ENCODE assay signal across 20 cellular contexts in the genomic region with DNA sequence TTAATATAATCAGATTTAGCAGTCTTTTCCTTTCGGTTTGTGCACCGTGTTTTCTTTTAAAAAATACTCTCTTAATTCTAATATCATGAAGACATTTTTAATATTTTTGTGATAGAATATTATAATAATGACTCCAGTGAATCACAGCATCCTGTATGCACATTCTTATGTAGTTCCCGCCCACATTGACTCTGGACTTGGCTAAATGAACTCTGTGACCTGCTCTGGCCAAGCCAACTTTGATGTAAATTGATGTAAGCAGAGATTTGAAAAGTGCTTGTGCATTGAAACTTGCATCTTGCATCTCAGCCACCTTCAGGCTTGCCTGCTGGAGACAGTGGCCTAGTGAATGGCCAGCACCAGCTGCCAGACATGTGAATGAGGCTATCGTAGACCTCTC. TPM values are rescaled to one million over a fixed set of nuclear protein-coding genes. Genes with fewer than 3 reads are reported as not detected.
DNase-seq lines count a peak whose midpoint lies in the region; ATAC-seq, FAIRE-seq and TF ChIP-seq lines count a peak whose summit lies in the region.
"Had no signal": no experiment of that assay in that cellular context is flagged by ENCODE, and none has a peak within 500 bp of the region (broad histone marks: within the 10 kb centered on the region; RNA-seq: fewer than 3 reads in every experiment).

No MANE protein-coding gene starts in this region.

- no peak overlapping the region for H3K27ac ChIP-seq in H9 (ENCODE audit: insufficient read length, low read depth, low read length)
- H3K27ac ChIP-seq: BLaER1 treated with 17β-estradiol and CSF1 and Interleukin-3, amounts not matched to agents 10 nM and 100 nM; PC-9; RWPE1 had no signal

- DNase-seq in HTR-8/SVneo (ENCODE audit: insufficient read length, low spot score), result no peak
- peak; percentile 23 for DNase-seq in bronchial epithelial cell (ENCODE audit: low read depth)
- peak; percentile 25 for DNase-seq in fibroblast of the aortic adventitia (ENCODE audit: low read depth)
- DNase-seq in frontal cortex (ENCODE audit: low spot score in 2 of 2), result no peak
- DNase-seq in DMS153 treated with DMSO at 0.1 percent for 48 hours (lab: John Stamatoyannopoulos, UW; ENCODE audit: unreplicated experiment), result no peak
- DNase-seq in H9, result no peak
- DNase-seq: Calu3; CD8-positive, alpha-beta T cell; DMS53; KG1; NCI-H1417 treated with DMSO at 0.1 percent for 48 hours; NCI-H187 treated with DMSO at 0.1 percent for 48 hours; NCI-H345; NCI-H524 treated with DMSO at 0.1 percent for 48 hours; PC-9 had no signal

- H3K27me3 Mint-ChIP-seq in H9 (ENCODE audit: low read depth), result no peaks in the 10 kb centered on the region; the same call in 1 of the 2 replicates

- no peak for ATAC-seq in GM21526 (IDR thresholded peaks at IDR 0.05; ENCODE audit: low FRiP score, unreplicated experiment)
- ATAC-seq: CD8-positive, alpha-beta T cell; HepG2 had no signal

- no peak overlapping the region for H2BK20ac ChIP-seq in H9 (ENCODE audit: low read depth, low read length, poor library complexity, severe bottlenecking)

- H4K8ac ChIP-seq in H9 (replicated peaks; ENCODE audit: insufficient read length, low read depth, low read length), result no peak overlapping the region

- no peak overlapping the region for H2AFZ ChIP-seq in H9 (ENCODE audit: low read length)
- H2AFZ ChIP-seq: PC-9 had no signal

- no peak overlapping the region for H3K56ac ChIP-seq in H9 (ENCODE audit: insufficient read length, low read depth, low read length)

- no peaks in the 10 kb centered on the region for H3K9me3 ChIP-seq in H9 (ENCODE audit: control insufficient read depth, low read depth, low read length)
- H3K9me3 ChIP-seq: HAP-1 had no signal

- peak; percentile 54 for FAIRE-seq in HTR-8/SVneo (lab: Jason Lieb, UNC)
- no peak for FAIRE-seq in bronchial epithelial cell (lab: Jason Lieb, UNC)
- no peak for FAIRE-seq in frontal cortex (lab: Jason Lieb, UNC)
- FAIRE-seq: HepG2 had no signal

- no peaks in the 10 kb centered on the region for H3K79me1 ChIP-seq in H9 (ENCODE audit: insufficient read depth, low read depth, low read length, poor library complexity, severe bottlenecking)

- H3K23me2 ChIP-seq in H9 (ENCODE audit: insufficient read length, low read depth, low read length, poor library complexity, severe bottlenecking), result no peaks in the 10 kb centered on the region

- H3T11ph ChIP-seq in H9 (ENCODE audit: low read length), result no peak overlapping the region

- H3K4me3 Mint-ChIP-seq in H9, result no peak overlapping the region
- H3K4me3 Mint-ChIP-seq: CD8-positive, alpha-beta T cell had no signal

- no peaks in the 10 kb centered on the region for H3K4me1 ChIP-seq in H9 (ENCODE audit: insufficient read depth, low read length)
- H3K4me1 ChIP-seq: BLaER1 treated with 17β-estradiol and CSF1 and Interleukin-3, amounts not matched to agents 10 nM and 100 nM; HAP-1 had no signal

- H3K4me3 ChIP-seq in bronchial epithelial cell (ENCODE audit: low read depth, low read length) (no peak overlapping the region), fibroblast of the aortic adventitia (ENCODE audit: low read depth, low read length) (no peak overlapping the region)
- H3K4me3 ChIP-seq: BLaER1 treated with 17β-estradiol and CSF1 and Interleukin-3, amounts not matched to agents 10 nM and 100 nM; HAP-1; PC-9 had no signal

- no peak overlapping the region for H4K5ac ChIP-seq in H9 (ENCODE audit: insufficient read length, low read depth, low read length)

- H2AK5ac ChIP-seq in H9 (ENCODE audit: insufficient read length, low read length), result no peak overlapping the region

- H3K27me3 ChIP-seq in bronchial epithelial cell (ENCODE audit: control insufficient read depth, insufficient read depth, low read length) (no peaks in the 10 kb centered on the region), H9 (ENCODE audit: insufficient read depth, low read length) (no peaks in the 10 kb centered on the region)
- H3K27me3 ChIP-seq: BLaER1 treated with 17β-estradiol and CSF1 and Interleukin-3, amounts not matched to agents 10 nM and 100 nM had no signal

- no peaks in the 10 kb centered on the region for H3K4me1 Mint-ChIP-seq in H9

- H3K4ac ChIP-seq in H9 (ENCODE audit: low read depth, low read length), result no peak overlapping the region

- no peak overlapping the region for H2BK120ac ChIP-seq in H9 (ENCODE audit: low read depth, low read length, poor library complexity, severe bottlenecking)

- no peak overlapping the region for H3K18ac ChIP-seq in H9 (ENCODE audit: insufficient read length, low read depth, low read length)

- no peak overlapping the region for H3K4me2 ChIP-seq in H9 (ENCODE audit: insufficient read depth, insufficient read length, low read length)
- H3K4me2 ChIP-seq: BLaER1 treated with 17β-estradiol and CSF1 and Interleukin-3, amounts not matched to agents 10 nM and 100 nM; PC-9 had no signal

- TF ChIP-seq CTCF in bronchial epithelial cell (IDR thresholded peaks at IDR 0.05; ENCODE audit: insufficient read depth, low read length, severe bottlenecking) (no peak), fibroblast of the aortic adventitia (IDR thresholded peaks at IDR 0.05; ENCODE audit: insufficient read depth, low read length) (no peak), H9 (conservative IDR thresholded peaks at IDR 0.05) (no peak)

- H2BK5ac ChIP-seq in H9 (ENCODE audit: insufficient read length, low read length), result no peak overlapping the region

- H2BK15ac ChIP-seq in H9 (ENCODE audit: low read depth, low read length), result no peak overlapping the region

- no peak overlapping the region for H3K23ac ChIP-seq in H9 (ENCODE audit: insufficient read length, low read depth, low read length)

- H3K36me3 ChIP-seq in bronchial epithelial cell (ENCODE audit: control insufficient read depth, insufficient read depth, low read length), result no peaks in the 10 kb centered on the region
- H3K36me3 ChIP-seq: BLaER1 treated with 17β-estradiol and CSF1 and Interleukin-3, amounts not matched to agents 10 nM and 100 nM; HAP-1 had no signal

- no peaks in the 10 kb centered on the region for H4K20me1 ChIP-seq in H9 (ENCODE audit: control insufficient read depth, insufficient read depth, insufficient read length)
- H4K20me1 ChIP-seq: BLaER1 treated with 17β-estradiol and CSF1 and Interleukin-3, amounts not matched to agents 10 nM and 100 nM had no signal

- no peak overlapping the region for H3K9ac ChIP-seq in H9 (ENCODE audit: extremely low read depth, insufficient read length, low read length)
- H3K9ac ChIP-seq: BLaER1 treated with 17β-estradiol and CSF1 and Interleukin-3, amounts not matched to agents 10 nM and 100 nM had no signal

- H4K91ac ChIP-seq in H9 (ENCODE audit: insufficient read length, low read depth, low read length), result no peak overlapping the region

- no CpG with 5 or more reads among the region's 4 CpGs for WGBS in H9 (ENCODE audit: extremely low coverage, insufficient read length, low lambda C conversion rate)

- no peak overlapping the region for H2BK12ac ChIP-seq in H9 (ENCODE audit: insufficient read length, low read depth, low read length)

- H3K14ac ChIP-seq in H9 (ENCODE audit: insufficient read depth, low read length), result no peak overlapping the region

- H3K79me2 ChIP-seq in H9 (ENCODE audit: insufficient read depth, low read length), result no peaks in the 10 kb centered on the region

- no peak overlapping the region; a peak in 1 of 7 replicates for H3K27ac Mint-ChIP-seq in H9
- H3K27ac Mint-ChIP-seq: CD8-positive, alpha-beta T cell had no signal

- peaks cover 0 to 4% (median 0%) of the 10 kb centered on the region in 3 experiments; a peak in 1 of 7 replicates for H3K36me3 Mint-ChIP-seq in H9 (ENCODE audit: insufficient read depth in 1 of 3, low read depth in 3 of 3)

- H3K9me3 Mint-ChIP-seq in H9, result peaks cover 3 to 8% of the 10 kb centered on the region in 2 experiments; a peak in 3 of 5 replicates

RNA-seq across cellular contexts. Expression of a gene that starts 29.1 kb away (rescaled TPM):
- 1.1 and 9.5 TPM in 2 replicates for total RNA-seq in bronchial epithelial cell
- total RNA-seq in fibroblast of the aortic adventitia (ENCODE audit: low replicate concordance), result 4.2 and 4.3 TPM in 2 replicates
- 203 TPM for total RNA-seq in frontal cortex
- 16.9 and 17.7 TPM in 2 replicates for total RNA-seq in H9 (2021)

RNA-seq across cellular contexts. Expression of a gene that starts 40.0 kb away (rescaled TPM):
- total RNA-seq in bronchial epithelial cell, result 0.13 and 0.26 TPM in 2 replicates
- total RNA-seq in fibroblast of the aortic adventitia (ENCODE audit: low replicate concordance), result 0.18 and 5.9 TPM in 2 replicates
- 1.2 TPM for total RNA-seq in frontal cortex
- 4.9 and 5.6 TPM in 2 replicates for total RNA-seq in H9 (2021)
- total RNA-seq: CD8-positive, alpha-beta T cell had no signal

Comparison
In these comparisons a context has a peak if more than half of its experiments do, and no peak if none do; other contexts are left out.
1. DNase-seq: peak in bronchial epithelial cell (single experiment) and fibroblast of the aortic adventitia (single experiment); none in HTR-8/SVneo (single experiment), frontal cortex (0 of 2), DMS153 treated with DMSO at 0.1 percent for 48 hours (single experiment) and H9 (single experiment).
2. RNA of a gene that starts 29.1 kb away (total RNA-seq): 203 TPM in frontal cortex (single experiment); 16.9 to 17.7 TPM in H9, 4.2 to 4.3 TPM in fibroblast of the aortic adventitia and 1.1 to 9.5 TPM in bronchial epithelial cell; every median in the first group is over 10 times any median in the second.